Comparison of ENCODE assay signal across 18 cellular contexts in genomic region chr2:96140941-96141623, GRCh38. TPM values are rescaled to one million over a fixed set of nuclear protein-coding genes. Genes with fewer than 3 reads are reported as not detected.
DNase-seq lines count a peak whose midpoint lies in the region; ATAC-seq, FAIRE-seq and TF ChIP-seq lines count a peak whose summit lies in the region.
"Had no signal": no experiment of that assay in that cellular context is flagged by ENCODE, and none has a peak within 500 bp of the region (broad histone marks: within the 10 kb centered on the region; RNA-seq: fewer than 3 reads in every experiment).

No MANE protein-coding gene starts in this region.

- H3K4me3 Mint-ChIP-seq in activated T-cell treated with anti-CD3 and anti-CD28 coated beads, Interleukin-2, amount 50 U/mL, for 24 hours: peak overlapping the region; percentile 96
- H3K4me3 Mint-ChIP-seq: GM23338; T-helper 1 cell treated with Interleukin-12 subunit alpha and Interleukin-12 subunit beta and Interleukin-4 antibody, amounts not matched to agents 30 μg/mL and 1 μg/mL, for 36 hours had no signal

- TF ChIP-seq POLR2A in GM12891 (IDR thresholded peaks at IDR 0.05; ENCODE audit: low read depth, low read length) (peak; percentile 77), spleen (IDR thresholded peaks at IDR 0.05) (no peak)

- no peaks in the 10 kb centered on the region for H3K27me3 ChIP-seq in spleen (replicated peaks in 1 of 7)
- H3K27me3 ChIP-seq: uterus had no signal

- peak; percentile 62 for DNase-seq in activated effector memory CD4-positive, alpha-beta T cell treated with anti-CD3 and anti-CD28 coated beads, Interleukin-2, amount 50 U/mL, for 16 hours
- no peak for DNase-seq in activated effector memory CD4-positive, alpha-beta T cell treated with Interleukin-2 at 50 U/mL for 16 hours
- DNase-seq in GM12891 (ENCODE audit: insufficient read length, low spot score) (no peak), spleen (peak; percentile 70)
- no peak for DNase-seq in activated T-cell treated with anti-CD3 and anti-CD28 coated beads, Interleukin-2, amount 50 U/mL, for 24 hours
- DNase-seq: caudate nucleus; hippocampal formation; NCI-H1436; NK-92 treated with Interleukin-12 subunit alpha and Interleukin-12 subunit beta, amount 100 ng/mL, for 24 hours; stomach; uterus had no signal

- peaks cover 0 to 33% (median 0%) of the 10 kb centered on the region in 6 donors for H3K36me3 ChIP-seq in spleen
- H3K36me3 ChIP-seq: stomach, uterus had no signal

- intact Hi-C loops in spleen (cut with DNase I; ENCODE audit: low total_unique reads): no loop called here

- peaks cover 37% of the 10 kb centered on the region for H3K4me1 Mint-ChIP-seq in activated T-cell treated with anti-CD3 and anti-CD28 coated beads, Interleukin-2, amount 50 U/mL, for 24 hours (ENCODE audit: low read depth)

- no peaks in the 10 kb centered on the region for H3K27me3 Mint-ChIP-seq in activated T-cell treated with anti-CD3 and anti-CD28 coated beads, Interleukin-2, amount 50 U/mL, for 24 hours

- WGBS in spleen, 5 donors: 88 to 95% (median 89%) methylated on average over 12 to 13 of the region's 13 CpGs

- TF ChIP-seq CTCF in spleen (IDR thresholded peaks at IDR 0.05 in 8 of 11, conservative IDR thresholded peaks at IDR 0.05 in 3 of 11): no peak

- H3K4me3 ChIP-seq in spleen: peak overlapping the region in 1 of 8 donors; percentile 91
- H3K4me3 ChIP-seq: GM23338, stomach, uterus had no signal

- no peak overlapping the region for H3K27ac ChIP-seq in spleen
- H3K27ac ChIP-seq: RWPE1, stomach, uterus had no signal

- ATAC-seq in GM18909 (IDR thresholded peaks at IDR 0.05; ENCODE audit: poor library complexity, unreplicated experiment): no peak
- no peak for ATAC-seq in GM19351 (IDR thresholded peaks at IDR 0.05; ENCODE audit: unreplicated experiment)
- ATAC-seq in HG02870 (IDR thresholded peaks at IDR 0.05; ENCODE audit: unreplicated experiment): no peak
- ATAC-seq: GM23338, sciatic nerve had no signal

- peak overlapping the region; percentile 97 for H3K27ac Mint-ChIP-seq in activated T-cell treated with anti-CD3 and anti-CD28 coated beads, Interleukin-2, amount 50 U/mL, for 24 hours
- H3K27ac Mint-ChIP-seq: GM23338; T-helper 1 cell treated with Interleukin-12 subunit alpha and Interleukin-12 subunit beta and Interleukin-4 antibody, amounts not matched to agents 30 μg/mL and 1 μg/mL, for 36 hours had no signal

- H3K9me3 ChIP-seq in spleen: no peaks in the 10 kb centered on the region
- H3K9me3 ChIP-seq: stomach, uterus had no signal

- no peaks in the 10 kb centered on the region for H3K9me3 Mint-ChIP-seq in activated T-cell treated with anti-CD3 and anti-CD28 coated beads, Interleukin-2, amount 50 U/mL, for 24 hours
- H3K9me3 Mint-ChIP-seq: T-helper 1 cell treated with Interleukin-12 subunit alpha and Interleukin-12 subunit beta and Interleukin-4 antibody, amounts not matched to agents 30 μg/mL and 1 μg/mL, for 36 hours had no signal

- H3K36me3 Mint-ChIP-seq in activated T-cell treated with anti-CD3 and anti-CD28 coated beads, Interleukin-2, amount 50 U/mL, for 24 hours (ENCODE audit: low read depth): peaks cover 38% of the 10 kb centered on the region

- FAIRE-seq in GM12891 (lab: Jason Lieb, UNC): no peak

- H3K4me1 ChIP-seq in spleen: peaks cover 5 to 73% (median 45%) of the 10 kb centered on the region in 6 donors
- H3K4me1 ChIP-seq: uterus had no signal

TF ChIP-seq in GM12891, 5 proteins besides CTCF, POLR2A, EP300 and RAD21:
- TF ChIP-seq PAX5 (IDR thresholded peaks at IDR 0.05; ENCODE audit: insufficient read depth, low read length, severe bottlenecking) (no peak), POU2F2 (IDR thresholded peaks at IDR 0.05; ENCODE audit: low read depth, low read length) (no peak), TAF1 (IDR thresholded peaks at IDR 0.05; ENCODE audit: low read depth, low read length) (peak; percentile 25; the same call in 1 of the 2 replicates), POLR2AphosphoS5 (IDR thresholded peaks at IDR 0.05; ENCODE audit: low read depth, low read length) (peak; percentile 64), SPI1 (IDR thresholded peaks at IDR 0.05; ENCODE audit: low read depth, low read length) (no peak)
TF ChIP-seq in GM12891: peak in this region for 2.

RNA-seq across cellular contexts. Expression of gene ASTL, which starts 2.8 kb away (rescaled TPM):
- 1.7 TPM for polyA plus RNA-seq in GM12891 (2012; ENCODE audit: low read depth, missing spikeins)
- total RNA-seq in spleen: 1 to 10 TPM in 2 of 7 donors, under 1 TPM in 4, not detected in 1; 0.49 to 2.2 (median 0.72) TPM
- under 1 TPM; 0.24 to 0.33 (median 0.29) TPM for polyA plus RNA-seq in spleen
- total RNA-seq: GM23338, stomach, uterus had no signal

RNA-seq across cellular contexts. Expression of gene DUSP2, which starts 4.2 kb away (rescaled TPM):
- polyA plus RNA-seq in GM12891 (2012; ENCODE audit: low read depth, missing spikeins): 84.2 TPM
- total RNA-seq in spleen: 10 to 100 TPM; 27.2 to 88.0 (median 45.0) TPM
- 10 to 100 TPM; 24.2 to 60.8 (median 47.6) TPM for polyA plus RNA-seq in spleen

RNA-seq across cellular contexts. Expression of gene ADRA2B, which starts 24.7 kb away (rescaled TPM):
- polyA plus RNA-seq in GM12891 (2012; ENCODE audit: low read depth, missing spikeins): 0.18 TPM
- total RNA-seq in spleen: 10 to 100 TPM in 3 of 7 donors, 1 to 10 TPM in 4; 3.1 to 14.2 (median 9.0) TPM
- 1 to 10 TPM; 1.8 to 4.2 (median 1.8) TPM for polyA plus RNA-seq in spleen

Comparison
In these comparisons a context has a peak if more than half of its experiments do, and no peak if none do; other contexts are left out.
1. DNase-seq: peak in activated effector memory CD4-positive, alpha-beta T cell treated with anti-CD3 and anti-CD28 coated beads, Interleukin-2, amount 50 U/mL, for 16 hours (single experiment) and spleen (single experiment); none in activated effector memory CD4-positive, alpha-beta T cell treated with Interleukin-2 at 50 U/mL for 16 hours (single experiment), GM12891 (single experiment) and activated T-cell treated with anti-CD3 and anti-CD28 coated beads, Interleukin-2, amount 50 U/mL, for 24 hours (single experiment).